Comparison of ENCODE assay signal across 20 cellular contexts in genomic region chr20:719816-720215, GRCh38. TPM values are rescaled to one million over a fixed set of nuclear protein-coding genes. Genes with fewer than 3 reads are reported as not detected.
DNase-seq lines count a peak whose midpoint lies in the region; ATAC-seq and TF ChIP-seq lines count a peak whose summit lies in the region.
"Had no signal": no experiment of that assay in that cellular context is flagged by ENCODE, and none has a peak within 500 bp of the region (broad histone marks: within the 10 kb centered on the region; RNA-seq: fewer than 3 reads in every experiment).

No MANE protein-coding gene starts in this region.

- H3K9me3 Mint-ChIP-seq in brain, result no peaks in the 10 kb centered on the region
- H3K9me3 Mint-ChIP-seq in neural crest cell, result no peaks in the 10 kb centered on the region
- H3K9me3 Mint-ChIP-seq: HFFc6 had no signal

- peak overlapping the region in 3 of 11 experiments; percentile 8 to 32 (median 19); a peak in 2 of 22 replicates for H3K9ac ChIP-seq in BLaER1 treated with 17β-estradiol and CSF1 and Interleukin-3, amounts not matched to agents 10 nM and 100 nM

- H3K36me3 ChIP-seq in BLaER1 treated with 17β-estradiol and CSF1 and Interleukin-3, amounts not matched to agents 10 nM and 100 nM, result no peaks in the 10 kb centered on the region
- no peaks in the 10 kb centered on the region for H3K36me3 ChIP-seq in H7 (replicated peaks; ENCODE audit: control insufficient read depth, insufficient read depth, low read length)

- DNase-seq in H7, result peak; percentile 76
- DNase-seq in neural crest cell (ENCODE audit: low read depth, low spot score), result no peak
- DNase-seq in coronary artery (ENCODE audit: low spot score), result no peak
- DNase-seq in HPDE6-E6E7 (ENCODE audit: extremely low spot score), result no peak
- DNase-seq: ACHN; CD4-positive, alpha-beta memory T cell; EL; GOT3; HFFc6; KG1; NCI-H1048; OCI-M1; RPMI8226; SW 1271 had no signal

- H3K4me2 ChIP-seq in BLaER1 treated with 17β-estradiol and CSF1 and Interleukin-3, amounts not matched to agents 10 nM and 100 nM, result peak overlapping the region; percentile 1 to 88 (median 71); a peak in 19 of 22 replicates

- H3K36me3 Mint-ChIP-seq in brain (no peaks in the 10 kb centered on the region), neural crest cell (ENCODE audit: low read depth) (no peaks in the 10 kb centered on the region)
- H3K36me3 Mint-ChIP-seq: CD4-positive, alpha-beta memory T cell had no signal

- peaks cover 1 to 11% (median 10%) of the 10 kb centered on the region in 11 experiments; a peak in 21 of 22 replicates for H3K9me3 ChIP-seq in BLaER1 treated with 17β-estradiol and CSF1 and Interleukin-3, amounts not matched to agents 10 nM and 100 nM (replicated peaks in 1 of 11)

- peaks cover 26% of the 10 kb centered on the region for H3K4me1 Mint-ChIP-seq in brain
- peaks cover 7% of the 10 kb centered on the region for H3K4me1 Mint-ChIP-seq in neural crest cell
- H3K4me1 Mint-ChIP-seq: CD4-positive, alpha-beta memory T cell had no signal

- TF ChIP-seq CTCF in brain (conservative IDR thresholded peaks at IDR 0.05), result no peak
- TF ChIP-seq CTCF in neural crest cell (conservative IDR thresholded peaks at IDR 0.05), result no peak
- TF ChIP-seq CTCF in coronary artery (IDR thresholded peaks at IDR 0.05), result no peak

- H3K4me1 ChIP-seq in BLaER1 treated with 17β-estradiol and CSF1 and Interleukin-3, amounts not matched to agents 10 nM and 100 nM, result peaks cover 19 to 56% (median 38%) of the 10 kb centered on the region in 10 experiments

- ATAC-seq in GM21423 (IDR thresholded peaks at IDR 0.05; ENCODE audit: unreplicated experiment) (no peak), HG03442 (IDR thresholded peaks at IDR 0.05; ENCODE audit: unreplicated experiment) (no peak)

- H3K4me3 ChIP-seq in BLaER1 treated with 17β-estradiol and CSF1 and Interleukin-3, amounts not matched to agents 10 nM and 100 nM, result no peak overlapping the region
- H3K4me3 ChIP-seq in H7 (ENCODE audit: insufficient read depth, low read depth, low read length) (no peak overlapping the region), coronary artery (no peak overlapping the region)

- H3K27me3 Mint-ChIP-seq in brain, result peaks cover 8% of the 10 kb centered on the region
- H3K27me3 Mint-ChIP-seq in neural crest cell (ENCODE audit: low read depth), result peaks cover 55% of the 10 kb centered on the region

- H3K4me3 Mint-ChIP-seq in brain, result peak overlapping the region in 1 of 5 experiments; percentile 2
- H3K4me3 Mint-ChIP-seq in neural crest cell, result no peak overlapping the region
- H3K4me3 Mint-ChIP-seq: CD4-positive, alpha-beta memory T cell; HFFc6 had no signal

- H3K27ac Mint-ChIP-seq in brain (peak overlapping the region; percentile 26 to 96 (median 84)), neural crest cell (ENCODE audit: unreplicated experiment) (peak overlapping the region; percentile 81)
- H3K27ac Mint-ChIP-seq: HFFc6 had no signal

- H3K27ac ChIP-seq in BLaER1 treated with 17β-estradiol and CSF1 and Interleukin-3, amounts not matched to agents 10 nM and 100 nM, result peak overlapping the region in 2 of 11 experiments; percentile 11 to 43; a peak in 1 of 22 replicates
- no peak overlapping the region for H3K27ac ChIP-seq in coronary artery
- H3K27ac ChIP-seq: HL-60 had no signal

- no peaks in the 10 kb centered on the region; a peak in 1 of 22 replicates for H4K20me1 ChIP-seq in BLaER1 treated with 17β-estradiol and CSF1 and Interleukin-3, amounts not matched to agents 10 nM and 100 nM

- H3K27me3 ChIP-seq in BLaER1 treated with 17β-estradiol and CSF1 and Interleukin-3, amounts not matched to agents 10 nM and 100 nM, result no peaks in the 10 kb centered on the region
- no peaks in the 10 kb centered on the region; the same call in 1 of the 2 replicates for H3K27me3 ChIP-seq in H7 (ENCODE audit: control insufficient read depth, insufficient read depth, low read length)

RNA-seq across cellular contexts. Expression of gene SCRT2, which starts 44.2 kb away (rescaled TPM):
- total RNA-seq in H7 (2014; rRNA removed; shearing (Covaris generic)), result 0.03 TPM in 1 of 2 replicates, not detected in the other
- 0.98 TPM for polyA plus RNA-seq in brain (ENCODE audit: insufficient read depth, low read depth, low replicate concordance)
- 3.7 and 4.1 TPM in 2 replicates for total RNA-seq in neural crest cell
- total RNA-seq: CD4-positive, alpha-beta memory T cell; HFFc6; M059J had no signal
- polyA plus RNA-seq: CD4-positive, alpha-beta memory T cell had no signal

RNA-seq across cellular contexts. Expression of gene SLC52A3, which starts 48.5 kb away (rescaled TPM):
- 33.8 and 49.4 TPM in 2 replicates for total RNA-seq in H7 (2014; rRNA removed; shearing (Covaris generic))
- 7.4 TPM for polyA plus RNA-seq in brain (ENCODE audit: insufficient read depth, low read depth, low replicate concordance)
- total RNA-seq in neural crest cell, result not detected in 2 replicates
- total RNA-seq: CD4-positive, alpha-beta memory T cell had no signal
- polyA plus RNA-seq: CD4-positive, alpha-beta memory T cell had no signal

Comparison
In these comparisons a context has a peak if more than half of its experiments do, and no peak if none do; other contexts are left out.
1. RNA of gene SLC52A3, which starts 48.5 kb away (total RNA-seq): 33.8 to 49.4 TPM in H7; not detected in neural crest cell; every median in the first group is over 10 times any median in the second.